In the genomic region with DNA sequence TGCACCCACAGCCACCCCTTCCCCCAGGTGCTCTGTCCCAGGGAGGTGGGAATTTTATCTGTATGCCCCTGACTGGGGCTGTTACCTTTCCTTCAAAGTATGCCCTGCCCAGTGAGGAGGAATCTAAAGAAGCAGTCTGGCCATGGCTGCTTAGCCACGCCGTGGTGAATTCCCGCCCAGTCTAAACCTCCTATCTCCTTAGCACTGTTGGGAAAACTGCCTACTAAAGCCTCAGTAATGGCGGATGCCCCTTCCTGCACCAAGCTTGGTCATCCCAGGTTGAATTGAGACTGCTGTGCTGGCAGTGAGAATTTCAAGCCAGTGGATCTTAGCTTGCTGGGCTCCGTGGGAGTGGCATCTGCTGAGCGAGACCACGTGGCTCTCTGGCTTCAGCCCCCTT, we compare ENCODE assay signal across 18 cellular contexts.
DNase-seq lines count a peak whose midpoint lies in the region; ATAC-seq and TF ChIP-seq lines count a peak whose summit lies in the region.
"Had no signal": no experiment of that assay in that cellular context is flagged by ENCODE, and none has a peak within 500 bp of the region (broad histone marks: within the 10 kb centered on the region; RNA-seq: fewer than 3 reads in every experiment).

No MANE protein-coding gene starts in this region.

- no peaks in the 10 kb centered on the region for H3F3A ChIP-seq in smooth muscle cell (ENCODE audit: low read depth)

- H3K4me3 ChIP-seq in CD4-positive, alpha-beta memory T cell (ENCODE audit: low read length in 2 of 2) = no peak overlapping the region
- no peak overlapping the region for H3K4me3 ChIP-seq in Caco-2 (ENCODE audit: low read depth, low read length)
- no peak overlapping the region for H3K4me3 ChIP-seq in coronary artery
- H3K4me3 ChIP-seq in smooth muscle cell = no peak overlapping the region
- H3K4me3 ChIP-seq: SK-N-MC had no signal

- intact Hi-C loops in CD4-positive, alpha-beta memory T cell (cut with micrococcal nuclease) = no loop called here
- intact Hi-C loops in Caco-2 (cut with micrococcal nuclease; ENCODE audit: unreplicated experiment) = no loop called here

- no TSS peak for BruUV-seq in Caco-2 (replicated peaks; lab: Mats Ljungman, UMichigan)

- peak overlapping the region in 6 of 8 donors; percentile 29 to 88 (median 80) for H3K4me3 Mint-ChIP-seq in CD4-positive, alpha-beta memory T cell
- no peak overlapping the region for H3K4me3 Mint-ChIP-seq in Caco-2 (ENCODE audit: unreplicated experiment)
- H3K4me3 Mint-ChIP-seq in stimulated activated naive CD8-positive, alpha-beta T cell treated with anti-CD3 and anti-CD28 coated beads, Interleukin-15, amount 100 ng/mL, for 72 hours = peak overlapping the region in 1 of 2 donors; percentile 89
- H3K4me3 Mint-ChIP-seq: HFFc6 had no signal

- no peak for TF ChIP-seq CTCF in Caco-2 (IDR thresholded peaks at IDR 0.05; ENCODE audit: insufficient read depth in 1 of 2, low read depth in 1 of 2, low read length in 1 of 2, severe bottlenecking in 1 of 2, unreplicated experiment in 1 of 2)
- no peak for TF ChIP-seq CTCF in coronary artery (IDR thresholded peaks at IDR 0.05)
- no peak for TF ChIP-seq CTCF in smooth muscle cell (IDR thresholded peaks at IDR 0.05; ENCODE audit: borderline replicate concordance, insufficient read depth, poor library complexity, severe bottlenecking)

- no peak overlapping the region for H2AFZ ChIP-seq in smooth muscle cell (ENCODE audit: low read depth)

- no peaks in the 10 kb centered on the region for H3K9me3 ChIP-seq in CD4-positive, alpha-beta memory T cell (ENCODE audit: control insufficient read depth in 1 of 2, low read length in 2 of 2)
- H3K9me3 ChIP-seq in Caco-2 (peaks cover 7% of the 10 kb centered on the region; the same call in 1 of the 2 replicates), smooth muscle cell (replicated peaks; ENCODE audit: low read depth) (no peaks in the 10 kb centered on the region)

- peaks cover 3 to 34% (median 24%) of the 10 kb centered on the region in 8 donors for H3K9me3 Mint-ChIP-seq in CD4-positive, alpha-beta memory T cell
- peaks cover 24% of the 10 kb centered on the region for H3K9me3 Mint-ChIP-seq in Caco-2 (ENCODE audit: unreplicated experiment)
- peaks cover 12 to 26% of the 10 kb centered on the region in 2 donors for H3K9me3 Mint-ChIP-seq in stimulated activated naive CD8-positive, alpha-beta T cell treated with anti-CD3 and anti-CD28 coated beads, Interleukin-15, amount 100 ng/mL, for 72 hours

- peaks cover 20% of the 10 kb centered on the region for H3K27me3 ChIP-seq in CD4-positive, alpha-beta memory T cell (ENCODE audit: insufficient read depth, low read length)
- no peaks in the 10 kb centered on the region for H3K27me3 ChIP-seq in Caco-2 (replicated peaks; ENCODE audit: control insufficient read depth, insufficient read depth, low read length)
- H3K27me3 ChIP-seq in smooth muscle cell (ENCODE audit: low read depth) = no peaks in the 10 kb centered on the region

- no peak overlapping the region for H3K4me2 ChIP-seq in smooth muscle cell

- no peaks in the 10 kb centered on the region for H3K36me3 ChIP-seq in CD4-positive, alpha-beta memory T cell (ENCODE audit: insufficient read depth, low read length)
- no peaks in the 10 kb centered on the region for H3K36me3 ChIP-seq in Caco-2 (ENCODE audit: control insufficient read depth, insufficient read depth, low read length)
- H3K36me3 ChIP-seq in smooth muscle cell (ENCODE audit: low read depth) = no peaks in the 10 kb centered on the region

- H3K27ac Mint-ChIP-seq in CD4-positive, alpha-beta memory T cell = peak overlapping the region in 1 of 7 donors; percentile 79
- H3K27ac Mint-ChIP-seq in Caco-2 (ENCODE audit: unreplicated experiment) = peak overlapping the region; percentile 63
- no peak overlapping the region for H3K27ac Mint-ChIP-seq in stimulated activated naive CD8-positive, alpha-beta T cell treated with anti-CD3 and anti-CD28 coated beads, Interleukin-15, amount 100 ng/mL, for 72 hours
- H3K27ac Mint-ChIP-seq: HFFc6, T-cell had no signal

- 93% methylated on average over 7 of the region's 7 CpGs for WGBS in smooth muscle cell (ENCODE audit: low lambda C conversion rate)

- ATAC-seq in stimulated activated naive CD8-positive, alpha-beta T cell treated with anti-CD3 and anti-CD28 coated beads, Interleukin-15, amount 100 ng/mL, for 72 hours = no peak

- no peaks in the 10 kb centered on the region for H4K20me1 ChIP-seq in smooth muscle cell (ENCODE audit: low read depth)

- H3K36me3 Mint-ChIP-seq in CD4-positive, alpha-beta memory T cell = peaks cover 0 to 2% of the 10 kb centered on the region in 2 donors
- peaks cover 27% of the 10 kb centered on the region for H3K36me3 Mint-ChIP-seq in Caco-2 (ENCODE audit: insufficient read depth, unreplicated experiment)

- H3K79me2 ChIP-seq in smooth muscle cell (ENCODE audit: low read depth) = no peaks in the 10 kb centered on the region

- POLR2A ChIA-PET in CD4-positive, alpha-beta memory T cell (lab: Charles Lee; ENCODE audit: partially characterized antibody) = no interaction called here
- POLR2A ChIA-PET in Caco-2 (lab: Charles Lee) = interaction anchor here (1.3 kb wide), 1 partner anchor 61 kb away, joined by 5 read pairs; no protein-coding TSS in a partner anchor

- peaks cover 8 to 35% (median 22%) of the 10 kb centered on the region in 4 donors for H3K4me1 Mint-ChIP-seq in CD4-positive, alpha-beta memory T cell
- peaks cover 36% of the 10 kb centered on the region for H3K4me1 Mint-ChIP-seq in Caco-2 (ENCODE audit: low read depth, unreplicated experiment)
- peaks cover 16% of the 10 kb centered on the region for H3K4me1 Mint-ChIP-seq in stimulated activated naive CD8-positive, alpha-beta T cell treated with anti-CD3 and anti-CD28 coated beads, Interleukin-15, amount 100 ng/mL, for 72 hours

- DNase-seq in CD4-positive, alpha-beta memory T cell = no peak
- DNase-seq in Caco-2 (no peak), NCI-H69 (lab: John Stamatoyannopoulos, UW) (peak; percentile 25), iPS-NIHi7 (ENCODE audit: extremely low spot score) (peak; percentile 5), coronary artery (ENCODE audit: low spot score) (no peak), smooth muscle cell (lab: John Stamatoyannopoulos, UW; ENCODE audit: unreplicated experiment) (no peak)
- no peak for DNase-seq in stimulated activated naive CD8-positive, alpha-beta T cell treated with anti-CD3 and anti-CD28 coated beads, Interleukin-15, amount 100 ng/mL, for 72 hours
- DNase-seq: AML-193, HFFc6, Kasumi-1, NCI-H1105 treated with DMSO at 0.1 percent for 48 hours, NCI-H1694, NCI-H2081 treated with DMSO at 0.1 percent for 48 hours, NCI-H774, Right ventricle myocardium superior had no signal

- H3K27ac ChIP-seq in CD4-positive, alpha-beta memory T cell (ENCODE audit: low read depth, low read length) = no peak overlapping the region
- no peak overlapping the region for H3K27ac ChIP-seq in coronary artery
- H3K27ac ChIP-seq in smooth muscle cell (ENCODE audit: low read depth) = no peak overlapping the region
- H3K27ac ChIP-seq: C4-2B, SK-N-MC had no signal

- CTCF ChIA-PET in CD4-positive, alpha-beta memory T cell (lab: Charles Lee; ENCODE audit: partially characterized antibody) = interaction anchor here (1.5 to 1.6 kb wide), 2 partner anchors 24 to 176 kb away, joined by 4 to 11 read pairs; no protein-coding TSS in a partner anchor
- CTCF ChIA-PET in Caco-2 (lab: Charles Lee) = interaction anchor here (0.8 kb wide), 1 partner anchor 10 kb away, joined by 4 read pairs; no protein-coding TSS in a partner anchor

- H3K9ac ChIP-seq in smooth muscle cell (ENCODE audit: low read depth) = no peak overlapping the region

- peaks cover 68 to 72% of the 10 kb centered on the region in 2 donors for H3K27me3 Mint-ChIP-seq in CD4-positive, alpha-beta memory T cell
- H3K27me3 Mint-ChIP-seq in Caco-2 (ENCODE audit: insufficient read depth, unreplicated experiment) = no peaks in the 10 kb centered on the region
- H3K27me3 Mint-ChIP-seq in stimulated activated naive CD8-positive, alpha-beta T cell treated with anti-CD3 and anti-CD28 coated beads, Interleukin-15, amount 100 ng/mL, for 72 hours = peaks cover 98% of the 10 kb centered on the region

- H3K4me1 ChIP-seq in CD4-positive, alpha-beta memory T cell (ENCODE audit: insufficient read depth, low read length) = peaks cover 21% of the 10 kb centered on the region
- peaks cover 35% of the 10 kb centered on the region for H3K4me1 ChIP-seq in Caco-2
- no peaks in the 10 kb centered on the region for H3K4me1 ChIP-seq in smooth muscle cell (ENCODE audit: low read depth)

Comparison
In these comparisons a context has a peak if more than half of its experiments do, and no peak if none do; other contexts are left out.
1. DNase-seq: peak in NCI-H69 (single experiment) and iPS-NIHi7 (single experiment); none in CD4-positive, alpha-beta memory T cell (0 of 5), Caco-2 (0 of 2), stimulated activated naive CD8-positive, alpha-beta T cell treated with anti-CD3 and anti-CD28 coated beads, Interleukin-15, amount 100 ng/mL, for 72 hours (0 of 2), coronary artery (single experiment) and smooth muscle cell (single experiment).